Comparison of ENCODE assay signal across 22 cellular contexts in genomic region chr9:136471802-136472487, GRCh38. TPM values are rescaled to one million over a fixed set of nuclear protein-coding genes. Genes with fewer than 3 reads are reported as not detected.
A peak's percentile ranks its signal among the peaks of the same experiment; 100 is the strongest.
DNase-seq lines count a peak whose midpoint lies in the region; ATAC-seq, FAIRE-seq and TF ChIP-seq lines count a peak whose summit lies in the region.
"Had no signal": no experiment of that assay in that cellular context is flagged by ENCODE, and none has a peak within 500 bp of the region (broad histone marks: within the 10 kb centered on the region; RNA-seq: fewer than 3 reads in every experiment).

No MANE protein-coding gene starts in this region.

- H3K23ac ChIP-seq in mesendoderm (ENCODE audit: low read length), result peak overlapping the region; percentile 24

- no peak overlapping the region for H3K56ac ChIP-seq in mesendoderm (ENCODE audit: low read length)

- H3K36me3 Mint-ChIP-seq in astrocyte (ENCODE audit: low read depth, unreplicated experiment), result peaks cover 9% of the 10 kb centered on the region
- peaks cover 61% of the 10 kb centered on the region for H3K36me3 Mint-ChIP-seq in activated T-helper 2 cell treated with anti-CD3 and anti-CD28 coated beads, Interferon-gamma antibody, Interleukin-2, Interleukin-4, amounts not matched to agents 10 μg/mL and 5 μg/mL and 100 μg/mL, durations not matched to agents 14 hours and 24 hours and 36 hours (ENCODE audit: low read depth)

- H3K4me1 ChIP-seq in BLaER1 treated with 17β-estradiol and CSF1 and Interleukin-3, amounts not matched to agents 10 nM and 100 nM, result peaks cover 0 to 20% (median 14%) of the 10 kb centered on the region in 10 experiments; a peak in 14 of 20 replicates
- no peaks in the 10 kb centered on the region for H3K4me1 ChIP-seq in HEK293 (ENCODE audit: control insufficient read depth, insufficient read depth, low read length)
- H3K4me1 ChIP-seq in astrocyte (ENCODE audit: insufficient read depth, low read length), result no peaks in the 10 kb centered on the region
- H3K4me1 ChIP-seq in mesendoderm (ENCODE audit: control insufficient read depth, low read depth, low read length), result no peaks in the 10 kb centered on the region
- no peaks in the 10 kb centered on the region for H3K4me1 ChIP-seq in Peyer's patch

- WGBS in mesendoderm (ENCODE audit: extremely low coverage, insufficient coverage, low lambda C conversion rate), result no CpG with 5 or more reads among the region's 19 CpGs

- 0 out of 22 replicates have a peak overlapping the region, but pooled peaks of 1 of the 11 experiments have one; percentile 6 for H3K27ac ChIP-seq in BLaER1 treated with 17β-estradiol and CSF1 and Interleukin-3, amounts not matched to agents 10 nM and 100 nM
- H3K27ac ChIP-seq in HEK293 (ENCODE audit: extremely low read depth, low read depth, low read length), result 0 out of 2 replicates have a peak overlapping the region, but pooled peaks have one; percentile 0
- no peak overlapping the region for H3K27ac ChIP-seq in astrocyte (ENCODE audit: low read depth, low read length)
- H3K27ac ChIP-seq in mesendoderm (ENCODE audit: low read depth, low read length), result no peak overlapping the region
- no peak overlapping the region for H3K27ac ChIP-seq in Peyer's patch
- H3K27ac ChIP-seq: C4-2B, GM23248 had no signal

- no peaks in the 10 kb centered on the region for H3K27me3 Mint-ChIP-seq in astrocyte (ENCODE audit: low read depth, unreplicated experiment)
- no peaks in the 10 kb centered on the region for H3K27me3 Mint-ChIP-seq in activated T-helper 2 cell treated with anti-CD3 and anti-CD28 coated beads, Interferon-gamma antibody, Interleukin-2, Interleukin-4, amounts not matched to agents 10 μg/mL and 5 μg/mL and 100 μg/mL, durations not matched to agents 14 hours and 24 hours and 36 hours (ENCODE audit: low read depth)
- H3K27me3 Mint-ChIP-seq: CD4-positive, CD25-positive, alpha-beta regulatory T cell had no signal

- CTCF ChIA-PET in HEK293 (lab: Yijun Ruan, JAX), result interaction anchor here (0.7 to 1.1 kb wide), 2 partner anchors 32 to 72 kb away, joined by 3 to 5 read pairs; no protein-coding TSS in a partner anchor

- peak overlapping the region in 6 of 11 experiments; percentile 10 to 49 (median 30); a peak in 7 of 22 replicates for H3K9ac ChIP-seq in BLaER1 treated with 17β-estradiol and CSF1 and Interleukin-3, amounts not matched to agents 10 nM and 100 nM
- H3K9ac ChIP-seq in astrocyte (ENCODE audit: low read length) (no peak overlapping the region), mesendoderm (ENCODE audit: low read length) (no peak overlapping the region)
- H3K9ac ChIP-seq: GM23248 had no signal

- no peak for DNase-seq in astrocyte (ENCODE audit: low read depth)
- DNase-seq in mesendoderm, result no peak
- no peak for DNase-seq in Peyer's patch
- no peak for DNase-seq in anterior cingulate cortex (lab: John Stamatoyannopoulos, UW)
- DNase-seq in activated T-helper 2 cell treated with anti-CD3 and anti-CD28 coated beads, Interferon-gamma antibody, Interleukin-2, Interleukin-4, amounts not matched to agents 10 μg/mL and 5 μg/mL and 100 μg/mL, durations not matched to agents 14 hours and 24 hours and 36 hours (ENCODE audit: low spot score), result no peak
- DNase-seq: CD4-positive, CD25-positive, alpha-beta regulatory T cell; CD8-positive, alpha-beta T cell; DMS 273 treated with DMSO at 0.1 percent for 48 hours; DMS79; EL; GDM1; GM23248; H9; HFFc6 had no signal

- ATAC-seq in HG03565 (IDR thresholded peaks at IDR 0.05; ENCODE audit: unreplicated experiment), result no peak
- ATAC-seq: CD8-positive, alpha-beta T cell; GM12878; HCT116 had no signal

- no peak overlapping the region for H3K4me3 Mint-ChIP-seq in astrocyte (ENCODE audit: unreplicated experiment)
- H3K4me3 Mint-ChIP-seq in activated T-helper 2 cell treated with anti-CD3 and anti-CD28 coated beads, Interferon-gamma antibody, Interleukin-2, Interleukin-4, amounts not matched to agents 10 μg/mL and 5 μg/mL and 100 μg/mL, durations not matched to agents 14 hours and 24 hours and 36 hours (ENCODE audit: low read depth), result no peak overlapping the region
- H3K4me3 Mint-ChIP-seq: CD4-positive, CD25-positive, alpha-beta regulatory T cell; CD8-positive, alpha-beta T cell; H9; HFFc6 had no signal

- peak overlapping the region; percentile 18 for H3K27ac Mint-ChIP-seq in astrocyte (ENCODE audit: unreplicated experiment)
- H3K27ac Mint-ChIP-seq in activated T-helper 2 cell treated with anti-CD3 and anti-CD28 coated beads, Interferon-gamma antibody, Interleukin-2, Interleukin-4, amounts not matched to agents 10 μg/mL and 5 μg/mL and 100 μg/mL, durations not matched to agents 14 hours and 24 hours and 36 hours, result no peak overlapping the region
- H3K27ac Mint-ChIP-seq: CD4-positive, CD25-positive, alpha-beta regulatory T cell; CD8-positive, alpha-beta T cell; H9; HFFc6 had no signal

- no peaks in the 10 kb centered on the region for H3K4me1 Mint-ChIP-seq in astrocyte (ENCODE audit: low read depth, unreplicated experiment)
- no peaks in the 10 kb centered on the region for H3K4me1 Mint-ChIP-seq in activated T-helper 2 cell treated with anti-CD3 and anti-CD28 coated beads, Interferon-gamma antibody, Interleukin-2, Interleukin-4, amounts not matched to agents 10 μg/mL and 5 μg/mL and 100 μg/mL, durations not matched to agents 14 hours and 24 hours and 36 hours (ENCODE audit: low read depth)
- H3K4me1 Mint-ChIP-seq: CD4-positive, CD25-positive, alpha-beta regulatory T cell; H9 had no signal

- H3K4ac ChIP-seq in mesendoderm (ENCODE audit: low read depth, low read length), result no peak overlapping the region

- peaks cover 100% of the 10 kb centered on the region in 11 experiments for H3K36me3 ChIP-seq in BLaER1 treated with 17β-estradiol and CSF1 and Interleukin-3, amounts not matched to agents 10 nM and 100 nM
- H3K36me3 ChIP-seq in HEK293 (ENCODE audit: control insufficient read depth in 2 of 2, insufficient read depth in 1 of 2, low read length in 2 of 2) (peaks cover 12 to 98% of the 10 kb centered on the region in 2 experiments), astrocyte (ENCODE audit: insufficient read depth, low read length) (peaks cover 55% of the 10 kb centered on the region), mesendoderm (ENCODE audit: control insufficient read depth, insufficient read depth, low read length) (peaks cover 40% of the 10 kb centered on the region), Peyer's patch (peaks cover 0 to 98% (median 0%) of the 10 kb centered on the region in 3 donors)

- H3K27me3 ChIP-seq in BLaER1 treated with 17β-estradiol and CSF1 and Interleukin-3, amounts not matched to agents 10 nM and 100 nM, result no peaks in the 10 kb centered on the region
- no peaks in the 10 kb centered on the region for H3K27me3 ChIP-seq in astrocyte (ENCODE audit: insufficient read depth, low read length)
- H3K27me3 ChIP-seq in mesendoderm (ENCODE audit: insufficient read depth, low read length, poor library complexity), result no peaks in the 10 kb centered on the region
- no peaks in the 10 kb centered on the region for H3K27me3 ChIP-seq in Peyer's patch

- no peaks in the 10 kb centered on the region for H3K9me3 ChIP-seq in BLaER1 treated with 17β-estradiol and CSF1 and Interleukin-3, amounts not matched to agents 10 nM and 100 nM (replicated peaks in 1 of 11)
- H3K9me3 ChIP-seq in HEK293 (ENCODE audit: control insufficient read depth, insufficient read depth, low read depth, low read length) (no peaks in the 10 kb centered on the region), astrocyte (ENCODE audit: insufficient read depth, low read depth, low read length) (no peaks in the 10 kb centered on the region), Peyer's patch (no peaks in the 10 kb centered on the region)

- intact Hi-C loops in activated T-helper 2 cell treated with anti-CD3 and anti-CD28 coated beads, Interferon-gamma antibody, Interleukin-2, Interleukin-4, amounts not matched to agents 10 μg/mL and 5 μg/mL and 100 μg/mL, durations not matched to agents 14 hours and 24 hours and 36 hours (cut with micrococcal nuclease), result no loop called here

- H2BK120ac ChIP-seq in mesendoderm (ENCODE audit: low read depth, low read length), result no peak overlapping the region

- no peak for FAIRE-seq in astrocyte (lab: Jason Lieb, UNC)
- FAIRE-seq: D721Med, GM12878, GM19239 had no signal

- no peak overlapping the region for H4K5ac ChIP-seq in mesendoderm (ENCODE audit: low read length)

- peak overlapping the region in 1 of 11 experiments; percentile 28; a peak in 1 of 22 replicates for H3K4me2 ChIP-seq in BLaER1 treated with 17β-estradiol and CSF1 and Interleukin-3, amounts not matched to agents 10 nM and 100 nM
- no peak overlapping the region for H3K4me2 ChIP-seq in astrocyte (ENCODE audit: low read length)
- H3K4me2 ChIP-seq in mesendoderm (ENCODE audit: low read length), result no peak overlapping the region

- POLR2A ChIA-PET in HEK293 (lab: Yijun Ruan, JAX), result interaction anchor here (0.5 to 1.9 kb wide), 2 partner anchors 8 to 11 kb away, joined by 3 to 5 read pairs; no protein-coding TSS in a partner anchor

- no peak for TF ChIP-seq CTCF in HEK293 (tag by site-specific recombination; IDR thresholded peaks at IDR 0.05)
- no peak for TF ChIP-seq CTCF in astrocyte (IDR thresholded peaks at IDR 0.05; ENCODE audit: insufficient read depth, low read depth, low read length)
- TF ChIP-seq CTCF in Peyer's patch (IDR thresholded peaks at IDR 0.05), result no peak

- peaks cover 89 to 100% (median 99%) of the 10 kb centered on the region in 11 experiments for H4K20me1 ChIP-seq in BLaER1 treated with 17β-estradiol and CSF1 and Interleukin-3, amounts not matched to agents 10 nM and 100 nM
- H4K20me1 ChIP-seq in astrocyte (ENCODE audit: insufficient read depth, low read length), result peaks cover 98% of the 10 kb centered on the region

- TF ChIP-seq POLR2A in Peyer's patch (IDR thresholded peaks at IDR 0.05), result no peak

- H3K79me2 ChIP-seq in astrocyte (ENCODE audit: insufficient read depth, low read length), result peaks cover 93% of the 10 kb centered on the region
- H3K79me2 ChIP-seq in mesendoderm (ENCODE audit: control insufficient read depth, insufficient read depth, low read length), result peaks cover 30% of the 10 kb centered on the region

- H2BK15ac ChIP-seq in mesendoderm (replicated peaks; ENCODE audit: low read depth), result no peak overlapping the region

- H2BK5ac ChIP-seq in mesendoderm (ENCODE audit: low read length), result no peak overlapping the region

- H3K79me1 ChIP-seq in mesendoderm (ENCODE audit: low read length), result peaks cover 24% of the 10 kb centered on the region

- no peak overlapping the region for H3K18ac ChIP-seq in mesendoderm (ENCODE audit: low read length)

- no peak overlapping the region for H3K4me3 ChIP-seq in BLaER1 treated with 17β-estradiol and CSF1 and Interleukin-3, amounts not matched to agents 10 nM and 100 nM
- H3K4me3 ChIP-seq in HEK293 (ENCODE audit: low read depth, low read length), result no peak overlapping the region
- H3K4me3 ChIP-seq in astrocyte (ENCODE audit: insufficient read depth, low read depth, low read length), result no peak overlapping the region
- H3K4me3 ChIP-seq in mesendoderm (ENCODE audit: low read length), result no peak overlapping the region
- no peak overlapping the region for H3K4me3 ChIP-seq in Peyer's patch
- H3K4me3 ChIP-seq: GM12878, GM23248 had no signal

- H2AK5ac ChIP-seq in mesendoderm (ENCODE audit: low read length), result no peak overlapping the region

- no peak overlapping the region for H4K8ac ChIP-seq in mesendoderm (ENCODE audit: low read depth, low read length)

- H2AFZ ChIP-seq in astrocyte (ENCODE audit: low read depth, low read length), result no peak overlapping the region
- H2AFZ ChIP-seq: GM23248 had no signal

- no peaks in the 10 kb centered on the region for H3K9me3 Mint-ChIP-seq in astrocyte (ENCODE audit: unreplicated experiment)
- H3K9me3 Mint-ChIP-seq in activated T-helper 2 cell treated with anti-CD3 and anti-CD28 coated beads, Interferon-gamma antibody, Interleukin-2, Interleukin-4, amounts not matched to agents 10 μg/mL and 5 μg/mL and 100 μg/mL, durations not matched to agents 14 hours and 24 hours and 36 hours, result no peaks in the 10 kb centered on the region
- H3K9me3 Mint-ChIP-seq: CD4-positive, CD25-positive, alpha-beta regulatory T cell; CD8-positive, alpha-beta T cell; H9; HFFc6 had no signal

RNA-seq across cellular contexts. Expression of gene SEC16A, which starts 10.9 kb away (rescaled TPM):
- 94.5 and 103 TPM in 2 replicates for total RNA-seq in astrocyte
- polyA plus RNA-seq in mesendoderm (2013, experiment 1 of 2), result 23.8 TPM
- 22.3 TPM for polyA plus RNA-seq in mesendoderm (2013, experiment 2 of 2)
- total RNA-seq in Peyer's patch, result 10 to 100 TPM; 63.5 to 80.8 (median 74.6) TPM
- 74.5 and 77.5 TPM in 2 replicates for total RNA-seq in activated T-helper 2 cell treated with anti-CD3 and anti-CD28 coated beads, Interferon-gamma antibody, Interleukin-2, Interleukin-4, amounts not matched to agents 10 μg/mL and 5 μg/mL and 100 μg/mL, durations not matched to agents 14 hours and 24 hours and 36 hours

RNA-seq across cellular contexts. Expression of gene INPP5E, which starts 32.3 kb away (rescaled TPM):
- total RNA-seq in astrocyte, result 12.6 and 13.2 TPM in 2 replicates
- 7.3 TPM for polyA plus RNA-seq in mesendoderm (2013, experiment 1 of 2)
- 7.3 TPM for polyA plus RNA-seq in mesendoderm (2013, experiment 2 of 2)
- total RNA-seq in Peyer's patch, result 10 to 100 TPM in 3 of 4 donors, 1 to 10 TPM in 1; 6.7 to 19.8 (median 19.2) TPM
- 20.8 and 21.8 TPM in 2 replicates for total RNA-seq in activated T-helper 2 cell treated with anti-CD3 and anti-CD28 coated beads, Interferon-gamma antibody, Interleukin-2, Interleukin-4, amounts not matched to agents 10 μg/mL and 5 μg/mL and 100 μg/mL, durations not matched to agents 14 hours and 24 hours and 36 hours

Comparison
In these comparisons a context has a peak if more than half of its experiments do, and no peak if none do; other contexts are left out.
1. H3K9ac ChIP-seq: peak in BLaER1 treated with 17β-estradiol and CSF1 and Interleukin-3, amounts not matched to agents 10 nM and 100 nM (6 of 11); none in astrocyte (single experiment) and mesendoderm (single experiment).